ENCODE assay signal across 19 cellular contexts in genomic region chr1:207933205-207933800, GRCh38. TPM values are rescaled to one million over a fixed set of nuclear protein-coding genes. Genes with fewer than 3 reads are reported as not detected.
A peak's percentile ranks its signal among the peaks of the same experiment; 100 is the strongest.
DNase-seq lines count a peak whose midpoint lies in the region; ATAC-seq, FAIRE-seq and TF ChIP-seq lines count a peak whose summit lies in the region.
"Had no signal": no experiment of that assay in that cellular context is flagged by ENCODE, and none has a peak within 500 bp of the region (broad histone marks: within the 10 kb centered on the region; RNA-seq: fewer than 3 reads in every experiment).

No MANE protein-coding gene starts in this region.

- H3K27me3 Mint-ChIP-seq in activated CD4-positive, alpha-beta T cell treated with anti-CD3 and anti-CD28 coated beads, Interleukin-2, amount 10 ng/mL, durations not matched to agents 24 days and 14 days: peaks cover 48% of the 10 kb centered on the region

- H3K18ac ChIP-seq in mesendoderm (ENCODE audit: low read length): peak overlapping the region; percentile 28

- no peak overlapping the region for H3K27ac Mint-ChIP-seq in activated CD4-positive, alpha-beta T cell treated with anti-CD3 and anti-CD28 coated beads, Interleukin-2, amount 10 ng/mL, durations not matched to agents 24 days and 14 days
- H3K27ac Mint-ChIP-seq: CD4-positive, alpha-beta T cell had no signal

- peaks cover 7 to 15% of the 10 kb centered on the region in 2 experiments; a peak in 3 of 5 replicates for H3K4me1 ChIP-seq in K562 (replicated peaks in 1 of 2; ENCODE audit: control insufficient read depth in 2 of 2, insufficient read depth in 2 of 2, low read length in 2 of 2)
- H3K4me1 ChIP-seq in mesendoderm (ENCODE audit: control insufficient read depth, low read depth, low read length): no peaks in the 10 kb centered on the region
- H3K4me1 ChIP-seq: A549, HAP-1 had no signal

- TF ChIP-seq POLR2A in GM12892 (IDR thresholded peaks at IDR 0.05; ENCODE audit: low read depth, low read length) (no peak), K562 (conservative IDR thresholded peaks at IDR 0.05) (no peak)

- H3K4me3 ChIP-seq in K562 (no peak overlapping the region), mesendoderm (ENCODE audit: low read length) (no peak overlapping the region)
- H3K4me3 ChIP-seq: A549, HAP-1 had no signal

- H3K56ac ChIP-seq in mesendoderm (ENCODE audit: low read length): no peak overlapping the region

- H3K9ac ChIP-seq in K562 (ENCODE audit: insufficient read depth in 1 of 2, low read depth in 2 of 2, low read length in 2 of 2): no peak overlapping the region
- no peak overlapping the region for H3K9ac ChIP-seq in mesendoderm (ENCODE audit: low read length)

- peak; percentile 16; the same call in 1 of the 2 replicates for TF ChIP-seq EP300 in K562 (IDR thresholded peaks at IDR 0.05; ENCODE audit: low read length)

- in situ Hi-C loops in K562 (cut with MboI): no loop called here

- H3K79me1 ChIP-seq in mesendoderm (ENCODE audit: low read length): no peaks in the 10 kb centered on the region

- H3K36me3 ChIP-seq in K562 (ENCODE audit: control insufficient read depth, insufficient read depth, low read length) (no peaks in the 10 kb centered on the region), mesendoderm (ENCODE audit: control insufficient read depth, insufficient read depth, low read length) (no peaks in the 10 kb centered on the region)
- H3K36me3 ChIP-seq: HAP-1 had no signal

- CTCF ChIA-PET in K562 (lab: Yijun Ruan, JAX; ENCODE audit: low intra/inter-chr PET ratio): no interaction called here

- H2BK5ac ChIP-seq in mesendoderm (ENCODE audit: low read length): no peak overlapping the region

- H3K27ac ChIP-seq in K562 (ENCODE audit: extremely low read depth, low read depth, low read length) (peak overlapping the region; percentile 6; the same call in 1 of the 3 replicates), mesendoderm (ENCODE audit: low read depth, low read length) (no peak overlapping the region)
- H3K27ac ChIP-seq: 22Rv1, A549, C4-2B had no signal

- no peak overlapping the region for H3K4me3 Mint-ChIP-seq in activated CD4-positive, alpha-beta T cell treated with anti-CD3 and anti-CD28 coated beads, Interleukin-2, amount 10 ng/mL, durations not matched to agents 24 days and 14 days
- H3K4me3 Mint-ChIP-seq: CD4-positive, alpha-beta T cell had no signal

- no TSS peak for BruUV-seq in K562 (replicated peaks; lab: Mats Ljungman, UMichigan)

- H3K23ac ChIP-seq in mesendoderm (ENCODE audit: low read length): no peak overlapping the region

- no peak overlapping the region for H4K5ac ChIP-seq in mesendoderm (ENCODE audit: low read length)

- no peaks in the 10 kb centered on the region for H3K27me3 ChIP-seq in K562 (ENCODE audit: control insufficient read depth in 2 of 2, insufficient read depth in 2 of 2, low read length in 2 of 2)
- no peaks in the 10 kb centered on the region for H3K27me3 ChIP-seq in mesendoderm (ENCODE audit: insufficient read depth, low read length, poor library complexity)

- DNase-seq in activated CD4-positive, alpha-beta T cell treated with anti-CD3 and anti-CD28 coated beads, Interleukin-2, amount 10 ng/mL, durations not matched to agents 24 days and 14 days: peak; percentile 43
- no peak for DNase-seq in activated CD4-positive, alpha-beta T cell treated with anti-CD3 and anti-CD28 coated beads for 4 hours
- DNase-seq in GM12892 (ENCODE audit: insufficient read length) (no peak), K562 (ENCODE audit: extremely low read depth in 1 of 4, low spot score in 3 of 4) (peak in 1 of 4 experiments; percentile 54), mesendoderm (peak; percentile 82), kidney glomerular epithelial cell (lab: John Stamatoyannopoulos, UW) (no peak), glomerular visceral epithelial cell (ENCODE audit: extremely low spot score) (no peak)
- DNase-seq in activated naive CD4-positive, alpha-beta T cell treated with Interleukin-2 at 50 U/mL for 16 hours: no peak
- DNase-seq: AML-193; CD4-positive, alpha-beta T cell; DMS 273 treated with DMSO at 0.1 percent for 48 hours; DMS53; DND-41 had no signal

- no peak for TF ChIP-seq RAD21 in K562 (CRISPR knock-in tag; conservative IDR thresholded peaks at IDR 0.05 in 1 of 2, IDR thresholded peaks at IDR 0.05 in 1 of 2)

- H2BK15ac ChIP-seq in mesendoderm (replicated peaks; ENCODE audit: low read depth): no peak overlapping the region

- H3K9me3 Mint-ChIP-seq in activated CD4-positive, alpha-beta T cell treated with anti-CD3 and anti-CD28 coated beads, Interleukin-2, amount 10 ng/mL, durations not matched to agents 24 days and 14 days: peaks cover 3% of the 10 kb centered on the region
- H3K9me3 Mint-ChIP-seq: CD4-positive, alpha-beta T cell had no signal

- no peak for TF ChIP-seq CTCF in K562 (IDR thresholded peaks at IDR 0.05 in 2 of 3, conservative IDR thresholded peaks at IDR 0.05 in 1 of 3; ENCODE audit: insufficient read depth in 2 of 3, low read depth in 1 of 3, low read length in 3 of 3)

- H3K4me1 Mint-ChIP-seq in activated CD4-positive, alpha-beta T cell treated with anti-CD3 and anti-CD28 coated beads, Interleukin-2, amount 10 ng/mL, durations not matched to agents 24 days and 14 days: no peaks in the 10 kb centered on the region

- POLR2A ChIA-PET in K562 (lab: Yijun Ruan, JAX): interaction anchor here (0.6 kb wide), 1 partner anchor 960 kb away, joined by 3 read pairs; no protein-coding TSS in a partner anchor

- H3K9me3 ChIP-seq in K562 (replicated peaks; ENCODE audit: control insufficient read depth, insufficient read depth, low read depth, low read length): peaks cover 13% of the 10 kb centered on the region
- H3K9me3 ChIP-seq: A549, HAP-1 had no signal

- H3K4ac ChIP-seq in mesendoderm (ENCODE audit: low read depth, low read length): no peak overlapping the region

- peak; percentile 60 for ATAC-seq in K562
- ATAC-seq: A549 had no signal

- peak overlapping the region; percentile 38 for H2BK120ac ChIP-seq in mesendoderm (ENCODE audit: low read depth, low read length)

- FAIRE-seq in GM12892 (lab: Jason Lieb, UNC) (peak; percentile 14), K562 (lab: Jason Lieb, UNC) (peak; percentile 23)
- FAIRE-seq: A549, G401.6 had no signal

- no peaks in the 10 kb centered on the region for H3K36me3 Mint-ChIP-seq in activated CD4-positive, alpha-beta T cell treated with anti-CD3 and anti-CD28 coated beads, Interleukin-2, amount 10 ng/mL, durations not matched to agents 24 days and 14 days (ENCODE audit: low read depth)

- H2AK5ac ChIP-seq in mesendoderm (ENCODE audit: low read length): no peak overlapping the region

- intact Hi-C loops in activated CD4-positive, alpha-beta T cell treated with anti-CD3 and anti-CD28 coated beads, Interleukin-2, amount 10 ng/mL, durations not matched to agents 24 days and 14 days (cut with micrococcal nuclease): no loop called here
- intact Hi-C loops in K562 (cut with micrococcal nuclease): no loop called here

- 10% methylated on average over 4 of the region's 4 CpGs for WGBS in K562 (ENCODE audit: insufficient coverage, low coverage, missing lambda C conversion rate)
- WGBS in mesendoderm (ENCODE audit: extremely low coverage, insufficient coverage, low lambda C conversion rate): no CpG with 5 or more reads among the region's 4 CpGs

- H4K8ac ChIP-seq in mesendoderm (ENCODE audit: low read depth, low read length): no peak overlapping the region

- H3K4me2 ChIP-seq in K562 (ENCODE audit: insufficient read depth, low read length) (peak overlapping the region; percentile 19), mesendoderm (ENCODE audit: low read length) (no peak overlapping the region)
- H3K4me2 ChIP-seq: A549 had no signal

- peak overlapping the region; percentile 57 for H2AFZ ChIP-seq in K562 (ENCODE audit: low read depth, low read length)

- H4K20me1 ChIP-seq in K562 (replicated peaks; ENCODE audit: control insufficient read depth, insufficient read depth, low read length): no peaks in the 10 kb centered on the region

- no peaks in the 10 kb centered on the region for H3K9me1 ChIP-seq in K562 (ENCODE audit: control insufficient read depth, insufficient read depth, low read length)

- H3K79me2 ChIP-seq in K562 (ENCODE audit: control insufficient read depth, insufficient read depth, low read length) (no peaks in the 10 kb centered on the region), mesendoderm (ENCODE audit: control insufficient read depth, insufficient read depth, low read length) (no peaks in the 10 kb centered on the region)

TF ChIP-seq in K562, 482 proteins besides CTCF, POLR2A, EP300 and RAD21 (continues in another document):
- TF ChIP-seq POLR2AphosphoS5 (IDR thresholded peaks at IDR 0.05; ENCODE audit: control insufficient read depth, insufficient read depth, low read depth, low read length) (no peak), TAL1 (IDR thresholded peaks at IDR 0.05) (peak; percentile 51), CXXC5 (CRISPR knock-in tag; IDR thresholded peaks at IDR 0.05) (peak; percentile 33), FOXM1 (IDR thresholded peaks at IDR 0.05; ENCODE audit: low read depth) (0 out of 2 replicates have a peak, but pooled peaks have one; percentile 26), FOXM1 (CRISPR knock-in tag; IDR thresholded peaks at IDR 0.05; ENCODE audit: low read depth) (no peak), TOE1 (IDR thresholded peaks at IDR 0.05; ENCODE audit: borderline replicate concordance) (peak; percentile 81), TOE1 (CRISPR knock-in tag; IDR thresholded peaks at IDR 0.05; ENCODE audit: borderline replicate concordance, low read depth) (no peak)

RNA-seq across cellular contexts. Expression of gene CD34, which starts 22.4 kb away (rescaled TPM):
- not detected in 2 replicates for total RNA-seq in activated CD4-positive, alpha-beta T cell treated with anti-CD3 and anti-CD28 coated beads, Interleukin-2, amount 10 ng/mL, durations not matched to agents 24 days and 14 days
- polyA plus RNA-seq in GM12892 (2012; ENCODE audit: missing spikeins): not detected
- not detected in 2 replicates for total RNA-seq in K562 (2011; cell fraction: chromatin; rRNA removed; ENCODE audit: low replicate concordance)
- total RNA-seq in K562 (2011; cell fraction: nucleolus; rRNA removed): not detected in 2 replicates
- not detected in 2 replicates for total RNA-seq in K562 (2011; cell fraction: nucleoplasm; rRNA removed)
- not detected in 2 replicates for total RNA-seq in K562 (2014; rRNA removed)
- total RNA-seq in K562 (2014; rRNA removed; fragmentation: Illumina TruSeq; extraction: Trizol): not detected in 2 replicates
- not detected in 2 replicates for total RNA-seq in K562 (2015; rRNA removed; fragmentation: Illumina TruSeq; extraction: Trizol)
- total RNA-seq in K562 (2021): 0.13 TPM in 1 of 2 replicates, not detected in the other
- 0.03 TPM in 1 of 2 replicates, not detected in the other for polyA plus RNA-seq in K562 (2011; rRNA removed)
- polyA plus RNA-seq in K562 (2011; cell fraction: cytosol; rRNA removed): not detected in 2 replicates
- not detected in 2 replicates for polyA plus RNA-seq in K562 (2011; cell fraction: nucleus; rRNA removed)
- not detected in 2 replicates for polyA plus RNA-seq in K562 (2012)
- not detected in 2 replicates for polyA plus RNA-seq in K562 (2014; fragmentation: Illumina TruSeq; extraction: Trizol)
- polyA plus RNA-seq in K562 (2014; fragmentation: Nextera tagmentation; extraction: Ambion mirVana): not detected
- not detected in 2 replicates for polyA plus RNA-seq in K562 (2014; rRNA removed)
- polyA minus RNA-seq in K562 (2011; rRNA and poly(A)+ RNA removed): 0.06 TPM in 1 of 2 replicates, not detected in the other
- polyA minus RNA-seq in K562 (2011; cell fraction: cytosol; rRNA and poly(A)+ RNA removed): not detected in 2 replicates
- polyA minus RNA-seq in K562 (2011; cell fraction: nucleus; rRNA and poly(A)+ RNA removed): not detected in 2 replicates
- polyA plus RNA-seq in mesendoderm (2013, experiment 1 of 2): 0.04 TPM
- polyA plus RNA-seq in mesendoderm (2013, experiment 2 of 2): 0.06 TPM
- total RNA-seq: CD4-positive, alpha-beta T cell; HT-29 had no signal

Comparison
In these comparisons a context has a peak if more than half of its experiments do, and no peak if none do; other contexts are left out.
1. DNase-seq: peak in activated CD4-positive, alpha-beta T cell treated with anti-CD3 and anti-CD28 coated beads, Interleukin-2, amount 10 ng/mL, durations not matched to agents 24 days and 14 days (single experiment) and mesendoderm (single experiment); none in activated CD4-positive, alpha-beta T cell treated with anti-CD3 and anti-CD28 coated beads for 4 hours (0 of 2), GM12892 (single experiment), kidney glomerular epithelial cell (single experiment), glomerular visceral epithelial cell (single experiment) and activated naive CD4-positive, alpha-beta T cell treated with Interleukin-2 at 50 U/mL for 16 hours (single experiment).